ENCODE assay signal across 1 cellular context in the genomic region with DNA sequence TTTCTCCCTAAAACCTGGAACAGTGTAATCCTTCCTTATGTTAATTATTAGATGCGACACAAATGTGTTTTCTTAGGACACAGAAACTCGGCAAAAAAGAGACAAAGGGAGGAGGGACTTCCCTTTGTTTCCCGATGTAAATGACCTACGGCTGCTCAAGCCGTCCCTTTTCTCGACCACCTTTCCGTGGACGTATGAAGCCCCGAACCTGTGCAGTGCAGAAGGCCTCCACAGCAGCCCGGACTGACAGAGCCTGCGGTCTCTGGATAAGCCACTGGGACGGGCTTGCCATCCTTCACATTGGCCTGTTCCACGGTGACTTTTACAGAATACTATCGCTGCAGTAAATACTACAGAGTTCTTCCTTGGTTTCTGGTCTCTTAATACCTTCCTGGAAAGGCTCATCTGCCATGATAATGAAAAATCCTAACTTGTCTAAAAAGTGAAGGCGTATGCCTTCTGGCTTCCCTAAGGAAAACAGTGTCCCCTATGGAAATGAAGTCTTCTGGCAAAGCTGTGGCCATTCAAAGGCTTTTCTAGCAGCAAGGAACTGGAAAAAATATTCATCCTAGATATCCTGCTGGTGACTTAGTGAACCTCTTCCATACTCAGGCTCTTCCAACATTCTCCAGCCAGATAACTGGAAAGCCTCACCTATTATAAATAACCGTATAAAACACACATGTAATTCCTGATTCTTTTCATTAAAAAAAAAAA.
TF ChIP-seq lines count a peak whose summit lies in the region.

No MANE protein-coding gene starts in this region.

TF ChIP-seq in SK-N-SH treated with all-trans-retinoic acid at 6 μM for 48 hours, 23 proteins besides CTCF, POLR2A, EP300 and RAD21 (continued from another document):
- TF ChIP-seq, protein P1, sequence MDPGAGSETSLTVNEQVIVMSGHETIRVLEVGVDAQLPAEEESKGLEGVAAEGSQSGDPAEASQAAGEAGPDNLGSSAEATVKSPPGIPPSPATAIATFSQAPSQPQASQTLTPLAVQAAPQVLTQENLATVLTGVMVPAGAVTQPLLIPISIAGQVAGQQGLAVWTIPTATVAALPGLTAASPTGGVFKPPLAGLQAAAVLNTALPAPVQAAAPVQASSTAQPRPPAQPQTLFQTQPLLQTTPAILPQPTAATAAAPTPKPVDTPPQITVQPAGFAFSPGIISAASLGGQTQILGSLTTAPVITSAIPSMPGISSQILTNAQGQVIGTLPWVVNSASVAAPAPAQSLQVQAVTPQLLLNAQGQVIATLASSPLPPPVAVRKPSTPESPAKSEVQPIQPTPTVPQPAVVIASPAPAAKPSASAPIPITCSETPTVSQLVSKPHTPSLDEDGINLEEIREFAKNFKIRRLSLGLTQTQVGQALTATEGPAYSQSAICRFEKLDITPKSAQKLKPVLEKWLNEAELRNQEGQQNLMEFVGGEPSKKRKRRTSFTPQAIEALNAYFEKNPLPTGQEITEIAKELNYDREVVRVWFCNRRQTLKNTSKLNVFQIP (CRISPR knock-in tag; IDR thresholded peaks at IDR 0.05; ENCODE audit: borderline replicate concordance, low read depth), result no peak
- TF ChIP-seq OSR1 (CRISPR knock-in tag; IDR thresholded peaks at IDR 0.05), result no peak
